In genomic region chr17:62963296-62963695, GRCh38 we compare ENCODE assay signal across 1 cellular context.
TF ChIP-seq lines count a peak whose summit lies in the region.

No MANE protein-coding gene starts in this region.

TF ChIP-seq in K562, 482 proteins besides CTCF, POLR2A, EP300 and RAD21 (continued from another document):
- TF ChIP-seq, protein P1, sequence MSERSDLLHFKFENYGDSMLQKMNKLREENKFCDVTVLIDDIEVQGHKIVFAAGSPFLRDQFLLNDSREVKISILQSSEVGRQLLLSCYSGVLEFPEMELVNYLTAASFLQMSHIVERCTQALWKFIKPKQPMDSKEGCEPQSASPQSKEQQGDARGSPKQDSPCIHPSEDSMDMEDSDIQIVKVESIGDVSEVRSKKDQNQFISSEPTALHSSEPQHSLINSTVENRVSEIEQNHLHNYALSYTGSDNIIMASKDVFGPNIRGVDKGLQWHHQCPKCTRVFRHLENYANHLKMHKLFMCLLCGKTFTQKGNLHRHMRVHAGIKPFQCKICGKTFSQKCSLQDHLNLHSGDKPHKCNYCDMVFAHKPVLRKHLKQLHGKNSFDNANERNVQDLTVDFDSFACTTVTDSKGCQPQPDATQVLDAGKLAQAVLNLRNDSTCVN (CRISPR knock-in tag; IDR thresholded peaks at IDR 0.05) = 0 out of 2 replicates have a peak, but pooled peaks have one; percentile 32
- no peak for TF ChIP-seq ZNF707 (CRISPR knock-in tag; conservative IDR thresholded peaks at IDR 0.05)
- peak; percentile 76 for TF ChIP-seq JUN (IDR thresholded peaks at IDR 0.05; ENCODE audit: borderline replicate concordance, low read depth, low read length)
- no peak for TF ChIP-seq JUN (CRISPR knock-in tag; IDR thresholded peaks at IDR 0.05; ENCODE audit: borderline replicate concordance)
- no peak for TF ChIP-seq WHSC1 (IDR thresholded peaks at IDR 0.05; ENCODE audit: low read length)
- no peak for TF ChIP-seq HMG20A (CRISPR knock-in tag; conservative IDR thresholded peaks at IDR 0.05)
- TF ChIP-seq RBM25 (IDR thresholded peaks at IDR 0.05; ENCODE audit: low read depth, low read length, severe bottlenecking) = no peak
- no peak for TF ChIP-seq U2AF1 (optimal IDR thresholded peaks at IDR 0.05; ENCODE audit: low read depth, low read length)
- no peak for TF ChIP-seq RB1 (IDR thresholded peaks at IDR 0.05; ENCODE audit: low read depth)
- TF ChIP-seq ELK1 (CRISPR knock-in tag; IDR thresholded peaks at IDR 0.05) = no peak
- TF ChIP-seq, protein P2, sequence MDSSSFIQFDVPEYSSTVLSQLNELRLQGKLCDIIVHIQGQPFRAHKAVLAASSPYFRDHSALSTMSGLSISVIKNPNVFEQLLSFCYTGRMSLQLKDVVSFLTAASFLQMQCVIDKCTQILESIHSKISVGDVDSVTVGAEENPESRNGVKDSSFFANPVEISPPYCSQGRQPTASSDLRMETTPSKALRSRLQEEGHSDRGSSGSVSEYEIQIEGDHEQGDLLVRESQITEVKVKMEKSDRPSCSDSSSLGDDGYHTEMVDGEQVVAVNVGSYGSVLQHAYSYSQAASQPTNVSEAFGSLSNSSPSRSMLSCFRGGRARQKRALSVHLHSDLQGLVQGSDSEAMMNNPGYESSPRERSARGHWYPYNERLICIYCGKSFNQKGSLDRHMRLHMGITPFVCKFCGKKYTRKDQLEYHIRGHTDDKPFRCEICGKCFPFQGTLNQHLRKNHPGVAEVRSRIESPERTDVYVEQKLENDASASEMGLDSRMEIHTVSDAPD (CRISPR knock-in tag; IDR thresholded peaks at IDR 0.05) = no peak
- TF ChIP-seq ARID1B (IDR thresholded peaks at IDR 0.05) = peak; percentile 75
- no peak for TF ChIP-seq KLF13 (tag; IDR thresholded peaks at IDR 0.05; ENCODE audit: borderline replicate concordance, low read depth)
- no peak for TF ChIP-seq ZNF12 (CRISPR knock-in tag; IDR thresholded peaks at IDR 0.05)
- TF ChIP-seq SIN3A (IDR thresholded peaks at IDR 0.05; ENCODE audit: borderline replicate concordance in 2 of 2, control insufficient read depth in 1 of 2, low read depth in 2 of 2, low read length in 2 of 2) = no peak
- peak; percentile 82 for TF ChIP-seq JUND (IDR thresholded peaks at IDR 0.05; ENCODE audit: borderline replicate concordance, low read depth, low read length)
- TF ChIP-seq JUND (tag; IDR thresholded peaks at IDR 0.05; ENCODE audit: borderline replicate concordance, low read depth, low read length) = peak; percentile 76; the same call in 1 of the 3 replicates
- TF ChIP-seq BACH1 (tag; IDR thresholded peaks at IDR 0.05) = no peak
- 0 out of 2 replicates have a peak, but pooled peaks have one; percentile 8 for TF ChIP-seq JUNB (CRISPR knock-in tag; conservative IDR thresholded peaks at IDR 0.05)
- no peak for TF ChIP-seq PRDM10 (IDR thresholded peaks at IDR 0.05; ENCODE audit: partially characterized antibody)
- TF ChIP-seq ZNF280A (IDR thresholded peaks at IDR 0.05; ENCODE audit: low read depth, partially characterized antibody) = no peak
- TF ChIP-seq SRSF1 (IDR thresholded peaks at IDR 0.05; ENCODE audit: low read depth, low read length) = no peak
- TF ChIP-seq, protein P3, sequence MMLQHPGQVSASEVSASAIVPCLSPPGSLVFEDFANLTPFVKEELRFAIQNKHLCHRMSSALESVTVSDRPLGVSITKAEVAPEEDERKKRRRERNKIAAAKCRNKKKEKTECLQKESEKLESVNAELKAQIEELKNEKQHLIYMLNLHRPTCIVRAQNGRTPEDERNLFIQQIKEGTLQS (IDR thresholded peaks at IDR 0.05) = peak; percentile 66; the same call in 1 of the 2 replicates
- TF ChIP-seq, protein P3 (CRISPR knock-in tag; conservative IDR thresholded peaks at IDR 0.05) = no peak
- no peak for TF ChIP-seq GTF2A2 (tag; IDR thresholded peaks at IDR 0.05)
- TF ChIP-seq ZNF551 (CRISPR knock-in tag; IDR thresholded peaks at IDR 0.05) = no peak
- no peak for TF ChIP-seq MIER1 (IDR thresholded peaks at IDR 0.05; ENCODE audit: low read depth)
- TF ChIP-seq ESRRA (IDR thresholded peaks at IDR 0.05; ENCODE audit: borderline replicate concordance, low read depth) = no peak
- TF ChIP-seq ARID3A (IDR thresholded peaks at IDR 0.05; ENCODE audit: borderline replicate concordance, low read depth, low read length) = no peak
- TF ChIP-seq SMARCE1 (IDR thresholded peaks at IDR 0.05) = peak; percentile 82; the same call in 1 of the 2 replicates
- no peak for TF ChIP-seq ADNP (tag; IDR thresholded peaks at IDR 0.05)
- no peak for TF ChIP-seq NFE2 (IDR thresholded peaks at IDR 0.05; ENCODE audit: low read depth)
- TF ChIP-seq YY1 (IDR thresholded peaks at IDR 0.05; ENCODE audit: borderline replicate concordance in 1 of 3, control insufficient read depth in 1 of 3, extremely low read depth in 1 of 3, insufficient read depth in 3 of 3, insufficient read length in 1 of 3, insufficient replicate concordance in 2 of 3, low read depth in 1 of 3, low read length in 2 of 3) = no peak
- TF ChIP-seq, protein P4, sequence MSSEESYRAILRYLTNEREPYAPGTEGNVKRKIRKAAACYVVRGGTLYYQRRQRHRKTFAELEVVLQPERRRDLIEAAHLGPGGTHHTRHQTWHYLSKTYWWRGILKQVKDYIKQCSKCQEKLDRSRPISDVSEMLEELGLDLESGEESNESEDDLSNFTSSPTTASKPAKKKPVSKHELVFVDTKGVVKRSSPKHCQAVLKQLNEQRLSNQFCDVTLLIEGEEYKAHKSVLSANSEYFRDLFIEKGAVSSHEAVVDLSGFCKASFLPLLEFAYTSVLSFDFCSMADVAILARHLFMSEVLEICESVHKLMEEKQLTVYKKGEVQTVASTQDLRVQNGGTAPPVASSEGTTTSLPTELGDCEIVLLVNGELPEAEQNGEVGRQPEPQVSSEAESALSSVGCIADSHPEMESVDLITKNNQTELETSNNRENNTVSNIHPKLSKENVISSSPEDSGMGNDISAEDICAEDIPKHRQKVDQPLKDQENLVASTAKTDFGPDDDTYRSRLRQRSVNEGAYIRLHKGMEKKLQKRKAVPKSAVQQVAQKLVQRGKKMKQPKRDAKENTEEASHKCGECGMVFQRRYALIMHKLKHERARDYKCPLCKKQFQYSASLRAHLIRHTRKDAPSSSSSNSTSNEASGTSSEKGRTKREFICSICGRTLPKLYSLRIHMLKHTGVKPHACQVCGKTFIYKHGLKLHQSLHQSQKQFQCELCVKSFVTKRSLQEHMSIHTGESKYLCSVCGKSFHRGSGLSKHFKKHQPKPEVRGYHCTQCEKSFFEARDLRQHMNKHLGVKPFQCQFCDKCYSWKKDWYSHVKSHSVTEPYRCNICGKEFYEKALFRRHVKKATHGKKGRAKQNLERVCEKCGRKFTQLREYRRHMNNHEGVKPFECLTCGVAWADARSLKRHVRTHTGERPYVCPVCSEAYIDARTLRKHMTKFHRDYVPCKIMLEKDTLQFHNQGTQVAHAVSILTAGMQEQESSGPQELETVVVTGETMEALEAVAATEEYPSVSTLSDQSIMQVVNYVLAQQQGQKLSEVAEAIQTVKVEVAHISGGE (CRISPR knock-in tag; IDR thresholded peaks at IDR 0.05) = peak in 1 of 3 experiments; percentile 93; a peak in 2 of 6 replicates
- peak; percentile 98 for TF ChIP-seq FOSL1 (tag; conservative IDR thresholded peaks at IDR 0.05)
- peak; percentile 75 for TF ChIP-seq SMARCA4 (IDR thresholded peaks at IDR 0.05)
